In the genomic region with DNA sequence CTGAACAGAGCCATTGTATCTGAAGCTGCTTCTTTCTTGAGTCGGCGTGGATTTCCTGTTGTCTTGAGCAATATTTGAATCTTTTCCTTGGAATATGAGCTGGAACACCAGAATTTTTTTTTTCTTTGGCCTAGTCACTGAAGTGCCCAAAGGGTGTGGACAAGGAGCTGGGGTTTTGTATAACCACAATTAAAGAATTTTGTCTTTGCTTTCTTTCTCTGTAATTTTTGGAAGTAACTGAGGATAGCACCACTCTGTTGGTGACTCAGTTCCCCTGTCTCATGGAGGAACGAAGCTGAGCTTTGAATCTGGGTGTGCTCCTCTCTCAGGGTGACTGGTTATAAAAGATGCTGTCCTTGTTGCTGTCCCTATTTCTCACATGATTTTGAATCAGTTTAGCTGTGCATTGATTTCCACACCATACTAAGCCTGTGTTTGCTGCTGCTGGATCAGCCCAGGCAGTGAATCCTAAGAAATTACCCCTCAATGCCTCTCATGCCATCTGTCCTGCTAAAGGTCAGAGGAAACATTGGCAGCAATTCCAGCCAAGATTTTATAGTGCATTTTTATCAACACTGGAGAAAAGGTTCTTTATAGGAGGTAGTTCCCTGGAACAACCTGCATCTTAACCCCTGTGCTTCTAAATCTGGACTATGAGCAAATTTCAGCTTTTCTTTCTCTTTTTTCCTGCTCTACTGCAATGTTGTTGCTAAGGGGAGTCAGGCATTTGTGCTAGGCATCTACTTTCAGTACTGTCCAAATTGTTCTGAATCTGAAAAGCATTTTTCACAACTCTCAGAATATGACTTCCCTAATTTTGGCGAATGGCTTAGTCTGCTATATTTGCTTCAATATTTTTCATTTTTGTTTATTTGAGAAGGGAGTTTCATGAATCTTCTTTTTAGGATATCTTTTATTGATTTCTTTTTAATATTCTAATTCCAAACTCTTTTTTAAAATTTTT, we compare ENCODE assay signal across 10 cellular contexts.
A peak's percentile ranks its signal among the peaks of the same experiment; 100 is the strongest.
DNase-seq lines count a peak whose midpoint lies in the region; TF ChIP-seq lines count a peak whose summit lies in the region.
"Had no signal": no experiment of that assay in that cellular context is flagged by ENCODE, and none has a peak within 500 bp of the region (broad histone marks: within the 10 kb centered on the region; RNA-seq: fewer than 3 reads in every experiment).

No MANE protein-coding gene starts in this region.

- CTCF ChIA-PET in RWPE1 (lab: Yijun Ruan, JAX), result interaction anchor here (0.6 kb wide), 1 partner anchor 129 kb away, joined by 3 read pairs; no protein-coding TSS in a partner anchor

- H3K9me3 ChIP-seq in GM23248 (ENCODE audit: low read depth), result no peaks in the 10 kb centered on the region
- H3K9me3 ChIP-seq: BLaER1 treated with 17β-estradiol and CSF1 and Interleukin-3, amounts not matched to agents 10 nM and 100 nM had no signal

- DNase-seq in GM23248, result peak; percentile 25
- DNase-seq in RWPE1 (ENCODE audit: low spot score), result no peak
- peak; percentile 25 for DNase-seq in fibroblast of mammary gland (ENCODE audit: low read depth)
- peak; percentile 11 for DNase-seq in renal cortical epithelial cell (ENCODE audit: low read depth)
- no peak for DNase-seq in NCI-H2171 treated with DMSO at 0.1 percent for 48 hours (lab: John Stamatoyannopoulos, UW)
- DNase-seq in activated CD4-positive, alpha-beta T cell treated with anti-CD3 and anti-CD28 coated beads, Interleukin-2, amount 50 U/mL, for 1 hour, result no peak
- no peak for DNase-seq in H7
- DNase-seq in SKM-1 treated with dmso at 0.1 percent for 144 hours (lab: John Stamatoyannopoulos, UW; ENCODE audit: unreplicated experiment), result no peak
- DNase-seq: natural killer cell had no signal

- no peak for TF ChIP-seq CTCF in RWPE1 (conservative IDR thresholded peaks at IDR 0.05; ENCODE audit: low read depth)
- no peak for TF ChIP-seq CTCF in fibroblast of mammary gland (conservative IDR thresholded peaks at IDR 0.05; ENCODE audit: control insufficient read depth, insufficient read depth, low read depth, low read length)

- H3K36me3 ChIP-seq in GM23248 (ENCODE audit: low read depth) (no peaks in the 10 kb centered on the region), H7 (replicated peaks; ENCODE audit: control insufficient read depth, insufficient read depth, low read length) (no peaks in the 10 kb centered on the region)
- H3K36me3 ChIP-seq: BLaER1 treated with 17β-estradiol and CSF1 and Interleukin-3, amounts not matched to agents 10 nM and 100 nM had no signal

- 0 out of 2 replicates have a peak, but pooled peaks cover 3% of the 10 kb centered on the region for H4K20me1 ChIP-seq in GM23248 (ENCODE audit: insufficient read depth)
- H4K20me1 ChIP-seq: BLaER1 treated with 17β-estradiol and CSF1 and Interleukin-3, amounts not matched to agents 10 nM and 100 nM had no signal

- no peaks in the 10 kb centered on the region for H3F3A ChIP-seq in GM23248 (ENCODE audit: insufficient read depth)

- POLR2A ChIA-PET in RWPE1 (lab: Yijun Ruan, JAX; ENCODE audit: low non-redundant PET), result no interaction called here

- no peaks in the 10 kb centered on the region for H3K4me1 ChIP-seq in GM23248 (ENCODE audit: insufficient read depth)

- no peak overlapping the region; the same call in 1 of the 2 replicates for H3K9ac ChIP-seq in GM23248
- H3K9ac ChIP-seq: BLaER1 treated with 17β-estradiol and CSF1 and Interleukin-3, amounts not matched to agents 10 nM and 100 nM had no signal

- H3K9me2 ChIP-seq in GM23248 (ENCODE audit: insufficient read depth), result no peaks in the 10 kb centered on the region

- no peak overlapping the region for H3K4me2 ChIP-seq in GM23248 (ENCODE audit: unreplicated experiment)

- in situ Hi-C loops in GM23248 (cut with MboI), result no loop called here

- H3K4me3 ChIP-seq in GM23248 (no peak overlapping the region), fibroblast of mammary gland (ENCODE audit: control insufficient read depth, low read depth, low read length) (no peak overlapping the region), H7 (ENCODE audit: insufficient read depth, low read depth, low read length) (no peak overlapping the region)
- H3K4me3 ChIP-seq: BLaER1 treated with 17β-estradiol and CSF1 and Interleukin-3, amounts not matched to agents 10 nM and 100 nM had no signal

- no peak overlapping the region for H2AFZ ChIP-seq in GM23248

- 0 out of 2 replicates have a peak, but pooled peaks cover 7% of the 10 kb centered on the region for H3K27me3 ChIP-seq in GM23248 (replicated peaks; ENCODE audit: insufficient read depth)
- H3K27me3 ChIP-seq in H7 (ENCODE audit: control insufficient read depth, insufficient read depth, low read length), result no peaks in the 10 kb centered on the region; the same call in 1 of the 2 replicates
- H3K27me3 ChIP-seq: BLaER1 treated with 17β-estradiol and CSF1 and Interleukin-3, amounts not matched to agents 10 nM and 100 nM had no signal

- H3K79me2 ChIP-seq in GM23248 (ENCODE audit: insufficient read depth), result no peaks in the 10 kb centered on the region

- WGBS in GM23248 (ENCODE audit: low coverage in 1 of 2, low lambda C conversion rate in 2 of 2, missing lambda C conversion rate in 2 of 2), 2 experiments, result 1 to 3% methylated on average over 4 of the region's 4 CpGs

- H3K27ac ChIP-seq in GM23248, result peak overlapping the region; percentile 32
- peak overlapping the region; percentile 50 for H3K27ac ChIP-seq in RWPE1

Comparison
In these comparisons a context has a peak if more than half of its experiments do, and no peak if none do; other contexts are left out.
1. DNase-seq: peak in GM23248 (single experiment), fibroblast of mammary gland (single experiment) and renal cortical epithelial cell (single experiment); none in RWPE1 (single experiment), NCI-H2171 treated with DMSO at 0.1 percent for 48 hours (single experiment), activated CD4-positive, alpha-beta T cell treated with anti-CD3 and anti-CD28 coated beads, Interleukin-2, amount 50 U/mL, for 1 hour (single experiment), H7 (single experiment) and SKM-1 treated with dmso at 0.1 percent for 144 hours (single experiment).